In the genomic region with DNA sequence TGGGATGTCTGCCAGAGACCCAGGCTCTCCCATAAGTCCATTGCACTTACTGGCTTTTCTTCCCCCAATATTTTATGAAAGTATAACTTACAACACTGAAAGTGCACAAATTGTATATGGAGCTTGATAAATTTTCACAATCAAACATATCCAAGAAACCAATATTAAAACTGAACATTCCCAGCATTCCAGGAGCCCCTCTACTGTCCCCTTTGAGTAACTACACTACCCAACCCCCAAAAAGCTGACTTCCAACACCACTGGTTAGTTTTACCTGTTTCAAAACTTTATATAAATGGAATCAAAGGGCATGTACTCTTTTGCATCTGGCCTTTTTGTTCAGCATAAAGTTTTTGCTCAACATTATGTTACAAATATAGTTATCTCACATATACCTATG, we compare ENCODE assay signal across 19 cellular contexts. TPM values are rescaled to one million over a fixed set of nuclear protein-coding genes. Genes with fewer than 3 reads are reported as not detected.
A peak's percentile ranks its signal among the peaks of the same experiment; 100 is the strongest.
DNase-seq lines count a peak whose midpoint lies in the region; ATAC-seq, FAIRE-seq and TF ChIP-seq lines count a peak whose summit lies in the region.
"Had no signal": no experiment of that assay in that cellular context is flagged by ENCODE, and none has a peak within 500 bp of the region (broad histone marks: within the 10 kb centered on the region; RNA-seq: fewer than 3 reads in every experiment).

No MANE protein-coding gene starts in this region.

- H3K4me3 ChIP-seq in astrocyte of the cerebellum (ENCODE audit: low read depth, low read length) (no peak overlapping the region), fibroblast of mammary gland (ENCODE audit: control insufficient read depth, low read depth, low read length) (no peak overlapping the region), pancreas (no peak overlapping the region)
- H3K4me3 ChIP-seq: SJSA1 had no signal

- H3K27me3 Mint-ChIP-seq in activated T-cell treated with anti-CD3 and anti-CD28 coated beads, Interleukin-2, amount 50 U/mL, for 72 hours (ENCODE audit: low read depth), result no peaks in the 10 kb centered on the region
- peaks cover 6% of the 10 kb centered on the region for H3K27me3 Mint-ChIP-seq in activated T-cell treated with anti-CD3 and anti-CD28 coated beads, Interleukin-2, amount 50 U/mL, for 24 hours
- no peaks in the 10 kb centered on the region for H3K27me3 Mint-ChIP-seq in type B pancreatic cell

- H3K27ac ChIP-seq in pancreas, result no peak overlapping the region
- H3K27ac ChIP-seq: SJSA1 had no signal

- no peaks in the 10 kb centered on the region for H3K4me1 ChIP-seq in pancreas

- H3K4me3 Mint-ChIP-seq in activated T-cell treated with anti-CD3 and anti-CD28 coated beads, Interleukin-2, amount 50 U/mL, for 72 hours, result no peak overlapping the region
- no peak overlapping the region for H3K4me3 Mint-ChIP-seq in activated T-cell treated with anti-CD3 and anti-CD28 coated beads, Interleukin-2, amount 50 U/mL, for 24 hours
- H3K4me3 Mint-ChIP-seq in type B pancreatic cell, result no peak overlapping the region
- H3K4me3 Mint-ChIP-seq: B cell had no signal

- FAIRE-seq in pancreas (lab: Jason Lieb, UNC), result no peak
- FAIRE-seq: H54 had no signal

- peak overlapping the region; percentile 80 for H3K27ac Mint-ChIP-seq in activated T-cell treated with anti-CD3 and anti-CD28 coated beads, Interleukin-2, amount 50 U/mL, for 72 hours
- no peak overlapping the region for H3K27ac Mint-ChIP-seq in activated T-cell treated with anti-CD3 and anti-CD28 coated beads, Interleukin-2, amount 50 U/mL, for 24 hours
- no peak overlapping the region for H3K27ac Mint-ChIP-seq in type B pancreatic cell
- H3K27ac Mint-ChIP-seq: B cell had no signal

- TF ChIP-seq CTCF in astrocyte of the cerebellum (IDR thresholded peaks at IDR 0.05; ENCODE audit: low read depth, low read length, missing control alignments) (peak; percentile 33), fibroblast of mammary gland (conservative IDR thresholded peaks at IDR 0.05; ENCODE audit: control insufficient read depth, insufficient read depth, low read depth, low read length) (peak; percentile 9), type B pancreatic cell (conservative IDR thresholded peaks at IDR 0.05) (peak; percentile 53), pancreas (IDR thresholded peaks at IDR 0.05) (no peak)

- no peak for DNase-seq in activated T-cell treated with anti-CD3 and anti-CD28 coated beads, Interleukin-2, amount 50 U/mL, for 72 hours
- DNase-seq in activated T-cell treated with anti-CD3 and anti-CD28 coated beads, Interleukin-2, amount 50 U/mL, for 24 hours, result no peak
- DNase-seq in astrocyte of the cerebellum (ENCODE audit: low read depth) (no peak), fibroblast of mammary gland (ENCODE audit: low read depth) (no peak), type B pancreatic cell (ENCODE audit: extremely low spot score, unreplicated experiment) (no peak), pancreas (no peak), iPS-NIHi7 (ENCODE audit: extremely low spot score) (no peak), germinal center (ENCODE audit: low spot score) (no peak)
- DNase-seq: 8988T, DMS79, Kasumi-1, NCI-H1694 treated with DMSO at 0.1 percent for 48 hours, NCI-H2081 treated with DMSO at 0.1 percent for 48 hours, NCI-H2171 treated with DMSO at 0.1 percent for 48 hours, NCI-H524 treated with DMSO at 0.1 percent for 48 hours, NCI-H82 had no signal

- H3K36me3 ChIP-seq in pancreas, result no peaks in the 10 kb centered on the region
- H3K36me3 ChIP-seq: SJSA1 had no signal

- intact Hi-C loops in pancreas (cut with DNase I), result no loop called here

- H3K27me3 ChIP-seq in pancreas, result no peaks in the 10 kb centered on the region
- H3K27me3 ChIP-seq: SJSA1 had no signal

- ATAC-seq in activated T-cell treated with anti-CD3 and anti-CD28 coated beads, Interleukin-2, amount 50 U/mL, for 72 hours (replicated peaks in 1 of 2), result no peak
- no peak for ATAC-seq in pancreas

- in situ Hi-C loops in astrocyte of the cerebellum (cut with HindIII; ENCODE audit: low sequenced_read_pairs), result no loop called here

- no peaks in the 10 kb centered on the region for H3K9me3 ChIP-seq in pancreas
- H3K9me3 ChIP-seq: SJSA1 had no signal

- H3K9me3 Mint-ChIP-seq in activated T-cell treated with anti-CD3 and anti-CD28 coated beads, Interleukin-2, amount 50 U/mL, for 72 hours, result peaks cover 2% of the 10 kb centered on the region in 2 donors
- H3K9me3 Mint-ChIP-seq in activated T-cell treated with anti-CD3 and anti-CD28 coated beads, Interleukin-2, amount 50 U/mL, for 24 hours, result no peaks in the 10 kb centered on the region
- H3K9me3 Mint-ChIP-seq in type B pancreatic cell, result peaks cover 5% of the 10 kb centered on the region

- H3K4me1 Mint-ChIP-seq in activated T-cell treated with anti-CD3 and anti-CD28 coated beads, Interleukin-2, amount 50 U/mL, for 72 hours (ENCODE audit: low read depth), result peaks cover 15% of the 10 kb centered on the region
- H3K4me1 Mint-ChIP-seq in activated T-cell treated with anti-CD3 and anti-CD28 coated beads, Interleukin-2, amount 50 U/mL, for 24 hours (ENCODE audit: low read depth), result peaks cover 14% of the 10 kb centered on the region
- peaks cover 21% of the 10 kb centered on the region for H3K4me1 Mint-ChIP-seq in type B pancreatic cell (ENCODE audit: unreplicated experiment)
- H3K4me1 Mint-ChIP-seq: B cell had no signal

- H3K36me3 Mint-ChIP-seq in activated T-cell treated with anti-CD3 and anti-CD28 coated beads, Interleukin-2, amount 50 U/mL, for 72 hours (ENCODE audit: insufficient read depth in 2 of 2), result peaks cover 1 to 2% of the 10 kb centered on the region in 2 donors
- H3K36me3 Mint-ChIP-seq in activated T-cell treated with anti-CD3 and anti-CD28 coated beads, Interleukin-2, amount 50 U/mL, for 24 hours (ENCODE audit: low read depth), result no peaks in the 10 kb centered on the region
- no peaks in the 10 kb centered on the region for H3K36me3 Mint-ChIP-seq in type B pancreatic cell

RNA-seq across cellular contexts. Expression of a gene that starts 35.2 kb away (rescaled TPM):
- total RNA-seq in activated T-cell treated with anti-CD3 and anti-CD28 coated beads, Interleukin-2, amount 50 U/mL, for 72 hours, result not detected
- total RNA-seq in type B pancreatic cell (ENCODE audit: low replicate concordance) (81.8 and 158 TPM in 2 replicates), pancreas (10 to 100 TPM in 4 of 6 donors, 1 to 10 TPM in 2; 8.1 to 34.0 (median 15.9) TPM)
- 10 to 100 TPM; 35.8 to 60.9 TPM for polyA plus RNA-seq in pancreas

Comparison
In these comparisons a context has a peak if more than half of its experiments do, and no peak if none do; other contexts are left out.
1. CTCF ChIP-seq: peak in astrocyte of the cerebellum (single experiment), fibroblast of mammary gland (single experiment) and type B pancreatic cell (single experiment); none in pancreas (0 of 4).
2. RNA of a gene that starts 35.2 kb away (total RNA-seq): 81.8 to 158 TPM in type B pancreatic cell and 8.1 to 34.0 TPM in pancreas; not detected in activated T-cell treated with anti-CD3 and anti-CD28 coated beads, Interleukin-2, amount 50 U/mL, for 72 hours; every median in the first group is over 4 times any median in the second.